In the genomic region with DNA sequence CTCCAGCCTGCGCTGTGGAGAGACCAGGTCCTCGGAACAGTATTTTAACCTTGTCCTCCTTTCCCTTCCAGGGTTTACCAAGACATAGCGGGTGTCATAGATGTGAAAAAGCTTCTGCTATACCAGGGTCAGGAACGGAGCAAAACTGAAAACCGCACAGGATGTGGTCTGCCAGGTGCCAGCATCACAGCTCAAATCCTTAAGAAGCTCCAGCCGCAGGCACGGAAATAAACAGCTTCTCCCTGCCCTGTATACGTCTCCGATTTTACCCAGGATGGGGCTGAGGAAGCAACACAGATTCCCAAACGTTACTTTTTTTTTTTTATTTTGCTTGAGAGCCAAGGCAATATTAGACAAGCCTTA, we compare ENCODE assay signal across 10 cellular contexts. TPM values are rescaled to one million over a fixed set of nuclear protein-coding genes. Genes with fewer than 3 reads are reported as not detected.
DNase-seq lines count a peak whose midpoint lies in the region; ATAC-seq and TF ChIP-seq lines count a peak whose summit lies in the region.
"Not testable (repeated sequence)": the region's sequence is repeated elsewhere in the genome, so short reads cannot be mapped to it uniquely, and the experiment has no call there.
"Had no signal": no experiment of that assay in that cellular context is flagged by ENCODE, and none has a peak within 500 bp of the region (broad histone marks: within the 10 kb centered on the region; RNA-seq: fewer than 3 reads in every experiment).

No MANE protein-coding gene starts in this region.

- H3K4me1 Mint-ChIP-seq in T-helper 1 cell treated with Interleukin-12 subunit alpha and Interleukin-12 subunit beta and Interleukin-4 antibody, amounts not matched to agents 30 μg/mL and 1 μg/mL, for 36 hours (ENCODE audit: low read depth): peaks cover 52% of the 10 kb centered on the region
- H3K4me1 Mint-ChIP-seq in activated CD4-positive, alpha-beta memory T cell treated with anti-CD3 and anti-CD28 coated beads for 36 hours (ENCODE audit: low read depth): peaks cover 64% of the 10 kb centered on the region

- intact Hi-C loops in activated CD4-positive, alpha-beta memory T cell treated with anti-CD3 and anti-CD28 coated beads for 36 hours (cut with micrococcal nuclease): loop anchor here (1.0 kb wide), 1 partner anchor 8 kb away; no protein-coding TSS in a partner anchor
- intact Hi-C loops in left ventricle myocardium superior (cut with micrococcal nuclease); transverse colon (cut with DNase I; ENCODE audit: low total_unique reads): not testable (repeated sequence)

- peak overlapping the region; percentile 84 for H3K4me3 Mint-ChIP-seq in T-helper 1 cell treated with Interleukin-12 subunit alpha and Interleukin-12 subunit beta and Interleukin-4 antibody, amounts not matched to agents 30 μg/mL and 1 μg/mL, for 36 hours
- peak overlapping the region; percentile 69 for H3K4me3 Mint-ChIP-seq in activated CD4-positive, alpha-beta memory T cell treated with anti-CD3 and anti-CD28 coated beads for 36 hours

- peak; percentile 31 for ATAC-seq in left ventricle myocardium superior

- H3K27me3 ChIP-seq in transverse colon: not testable (repeated sequence)

- peak overlapping the region in 1 of 4 donors; percentile 21 for H3K27ac ChIP-seq in transverse colon

- peaks cover 40% of the 10 kb centered on the region for H3K27me3 Mint-ChIP-seq in T-helper 1 cell treated with Interleukin-12 subunit alpha and Interleukin-12 subunit beta and Interleukin-4 antibody, amounts not matched to agents 30 μg/mL and 1 μg/mL, for 36 hours (ENCODE audit: low read depth)
- H3K27me3 Mint-ChIP-seq in activated CD4-positive, alpha-beta memory T cell treated with anti-CD3 and anti-CD28 coated beads for 36 hours: peaks cover 16% of the 10 kb centered on the region

- H3K4me1 ChIP-seq in transverse colon: not testable (repeated sequence)

- TF ChIP-seq POLR2A in transverse colon (IDR thresholded peaks at IDR 0.05): not testable (repeated sequence)

- not testable (repeated sequence) for H3K9me3 ChIP-seq in transverse colon

- in situ Hi-C loops in transverse colon (cut with MboI; ENCODE audit: low pct_ligation_motif_present in 1 of 4, low pct_unique_long_range_greater_than_20kb in 1 of 4, low sequenced_read_pairs in 3 of 4): not testable (repeated sequence)

- not testable (repeated sequence) for H3K9me3 Mint-ChIP-seq in T-helper 1 cell treated with Interleukin-12 subunit alpha and Interleukin-12 subunit beta and Interleukin-4 antibody, amounts not matched to agents 30 μg/mL and 1 μg/mL, for 36 hours; activated CD4-positive, alpha-beta memory T cell treated with anti-CD3 and anti-CD28 coated beads for 36 hours

- WGBS in transverse colon (ENCODE audit: low coverage in 1 of 2), 2 donors: 20 to 58% methylated on average over 1 to 7 of the region's 10 CpGs

- POLR2A ChIA-PET in activated CD4-positive, alpha-beta memory T cell treated with anti-CD3 and anti-CD28 coated beads for 36 hours (lab: Charles Lee): interaction anchor here (0.5 to 0.6 kb wide), 3 partner anchors 52 to 1955 kb away, joined by 3 read pairs; no protein-coding TSS in a partner anchor

- peak; percentile 63 for DNase-seq in GDM1 (lab: John Stamatoyannopoulos, UW)
- DNase-seq in NAMALWA (ENCODE audit: low spot score): peak; percentile 55
- peak; percentile 84 for DNase-seq in activated CD4-positive, alpha-beta memory T cell treated with anti-CD3 and anti-CD28 coated beads for 36 hours
- peak; percentile 85 for DNase-seq in activated effector memory CD4-positive, alpha-beta T cell treated with anti-CD3 and anti-CD28 coated beads, Interleukin-2, amount 50 U/mL, for 16 hours
- DNase-seq in left ventricle myocardium superior: not testable (repeated sequence)
- peak; percentile 57 for DNase-seq in stimulated activated CD4-positive, alpha-beta T cell treated with anti-CD3 and anti-CD28 coated beads, Interleukin-4, amount 100 ng/mL, for 24 hours
- peak; percentile 63 for DNase-seq in transverse colon

- H3K36me3 ChIP-seq in transverse colon: not testable (repeated sequence)

- peaks cover 13% of the 10 kb centered on the region for H3K36me3 Mint-ChIP-seq in T-helper 1 cell treated with Interleukin-12 subunit alpha and Interleukin-12 subunit beta and Interleukin-4 antibody, amounts not matched to agents 30 μg/mL and 1 μg/mL, for 36 hours (ENCODE audit: low read depth)
- not testable (repeated sequence) for H3K36me3 Mint-ChIP-seq in activated CD4-positive, alpha-beta memory T cell treated with anti-CD3 and anti-CD28 coated beads for 36 hours

- H3K4me3 ChIP-seq in transverse colon: not testable (repeated sequence)

- H3K27ac Mint-ChIP-seq in T-helper 1 cell treated with Interleukin-12 subunit alpha and Interleukin-12 subunit beta and Interleukin-4 antibody, amounts not matched to agents 30 μg/mL and 1 μg/mL, for 36 hours: peak overlapping the region; percentile 53
- peak overlapping the region; percentile 60 for H3K27ac Mint-ChIP-seq in activated CD4-positive, alpha-beta memory T cell treated with anti-CD3 and anti-CD28 coated beads for 36 hours

- CTCF ChIA-PET in activated CD4-positive, alpha-beta memory T cell treated with anti-CD3 and anti-CD28 coated beads for 36 hours (lab: Charles Lee): not testable (repeated sequence)

- TF ChIP-seq EP300 in transverse colon (IDR thresholded peaks at IDR 0.05; ENCODE audit: low read depth): not testable (repeated sequence)

- not testable (repeated sequence) for TF ChIP-seq CTCF in transverse colon (IDR thresholded peaks at IDR 0.05)

RNA-seq across cellular contexts. Expression of a gene that starts 5.7 kb away (rescaled TPM):
- 1 to 10 TPM; 4.9 to 5.7 TPM for total RNA-seq in activated CD4-positive, alpha-beta memory T cell treated with anti-CD3 and anti-CD28 coated beads for 36 hours
- total RNA-seq in left ventricle myocardium superior (5.9 TPM), transverse colon (10 to 100 TPM in 2 of 4 donors, 1 to 10 TPM in 2; 1.9 to 18.4 (median 7.3) TPM)
- total RNA-seq: SJSA1 had no signal

RNA-seq across cellular contexts. Expression of a gene that starts 31.5 kb away (rescaled TPM):
- not detected for total RNA-seq in activated CD4-positive, alpha-beta memory T cell treated with anti-CD3 and anti-CD28 coated beads for 36 hours
- total RNA-seq in left ventricle myocardium superior (not detected), transverse colon (under 1 TPM in 2 of 4 donors, not detected in 2; 0.14 to 0.79 TPM)
- total RNA-seq: SJSA1, urinary bladder had no signal

RNA-seq across cellular contexts. Expression of a gene that starts 44.8 kb away (rescaled TPM):
- not detected for total RNA-seq in activated CD4-positive, alpha-beta memory T cell treated with anti-CD3 and anti-CD28 coated beads for 36 hours
- total RNA-seq in left ventricle myocardium superior: 1.6 TPM
- 1 to 10 TPM; 1.1 to 7.5 (median 3.0) TPM for total RNA-seq in transverse colon
- total RNA-seq: SJSA1 had no signal

RNA-seq across cellular contexts. Expression of a gene that starts 57.4 kb away (rescaled TPM):
- total RNA-seq in activated CD4-positive, alpha-beta memory T cell treated with anti-CD3 and anti-CD28 coated beads for 36 hours: not detected
- total RNA-seq in left ventricle myocardium superior: 1.2 TPM
- 1 to 10 TPM in 2 of 4 donors, not detected in 2; 1.6 TPM for total RNA-seq in transverse colon
- total RNA-seq: SJSA1 had no signal
